In the genomic region with DNA sequence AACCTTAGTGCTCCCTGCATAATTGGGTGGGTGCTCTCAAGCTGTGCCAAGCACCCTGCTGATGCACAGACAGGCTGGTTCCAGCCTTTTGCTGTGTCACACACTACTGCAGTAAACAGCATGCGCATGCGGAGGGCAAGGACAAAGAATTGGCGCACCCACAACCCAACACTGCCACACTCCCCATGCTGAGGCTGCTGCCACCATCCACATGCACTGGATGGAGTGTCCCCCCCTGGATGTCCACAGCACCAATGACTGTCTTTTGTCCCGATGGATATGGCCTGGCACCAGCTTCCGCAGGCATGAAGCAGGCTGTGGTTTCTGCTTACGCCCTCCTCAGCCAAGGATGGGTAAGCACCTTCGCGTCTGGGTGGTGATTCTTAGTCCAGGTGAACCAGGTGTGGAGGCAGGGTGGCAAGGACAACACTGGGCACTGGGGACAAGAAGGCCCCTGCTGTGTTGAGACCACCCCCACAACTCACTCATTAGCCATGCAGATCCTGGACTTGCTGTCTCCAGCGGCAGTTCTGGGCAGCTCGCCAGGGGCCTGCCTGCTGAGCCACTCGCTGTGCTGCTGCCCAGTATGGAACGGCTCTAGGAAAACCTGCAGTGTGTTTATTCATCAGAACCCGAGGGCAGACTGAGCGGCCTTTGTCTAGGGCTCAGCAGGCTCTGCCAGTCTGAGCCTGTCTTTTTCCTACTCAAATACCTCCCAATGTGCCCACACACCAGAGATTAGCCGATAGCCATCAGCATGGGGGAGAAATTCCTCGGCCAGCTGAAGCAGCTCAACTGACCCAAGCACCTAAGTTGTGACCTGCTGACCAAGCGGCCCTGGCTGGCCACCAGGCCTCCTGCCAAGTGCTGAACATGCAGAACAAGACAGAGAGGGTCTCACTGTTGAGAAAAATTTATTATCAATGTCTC, we compare ENCODE assay signal across 8 cellular contexts. TPM values are rescaled to one million over a fixed set of nuclear protein-coding genes. Genes with fewer than 3 reads are reported as not detected.
DNase-seq lines count a peak whose midpoint lies in the region; TF ChIP-seq lines count a peak whose summit lies in the region.

No MANE protein-coding gene starts in this region.

- no peaks in the 10 kb centered on the region for H3K9me3 ChIP-seq in esophagus muscularis mucosa
- no peaks in the 10 kb centered on the region for H3K9me3 ChIP-seq in neuronal stem cell (replicated peaks in 1 of 2; ENCODE audit: control insufficient read depth in 2 of 2, insufficient read depth in 1 of 2, low read depth in 1 of 2, low read length in 2 of 2)
- H3K9me3 ChIP-seq in uterus: no peaks in the 10 kb centered on the region

- DNase-seq in DMS153 treated with DMSO at 0.1 percent for 48 hours (lab: John Stamatoyannopoulos, UW; ENCODE audit: unreplicated experiment): peak; percentile 85
- DNase-seq in NCI-H774 (lab: John Stamatoyannopoulos, UW): peak; percentile 84
- DNase-seq in esophagus muscularis mucosa (ENCODE audit: extremely low spot score): no peak
- no peak for DNase-seq in neuronal stem cell (ENCODE audit: low spot score)
- DNase-seq in NAMALWA (ENCODE audit: low spot score): no peak
- no peak for DNase-seq in NCI-H510A (lab: John Stamatoyannopoulos, UW)
- no peak for DNase-seq in T-helper 2 cell
- no peak for DNase-seq in uterus

- H3K79me1 ChIP-seq in neuronal stem cell (ENCODE audit: low read depth, low read length): peaks cover 1% of the 10 kb centered on the region

- no peak overlapping the region for H4K91ac ChIP-seq in neuronal stem cell (ENCODE audit: low read depth, low read length, poor library complexity)

- H3K36me3 ChIP-seq in esophagus muscularis mucosa (peaks cover 24 to 60% (median 50%) of the 10 kb centered on the region in 4 donors), neuronal stem cell (replicated peaks in 1 of 2; ENCODE audit: control insufficient read depth in 2 of 2, insufficient read depth in 2 of 2, low read length in 2 of 2) (peaks cover 30 to 56% of the 10 kb centered on the region in 2 donors), uterus (no peaks in the 10 kb centered on the region)

- peak overlapping the region; percentile 74 to 79 (median 76) for H3K27ac ChIP-seq in esophagus muscularis mucosa (replicated peaks in 1 of 4)
- no peak overlapping the region for H3K27ac ChIP-seq in neuronal stem cell (replicated peaks; ENCODE audit: low read length)
- H3K27ac ChIP-seq in uterus: no peak overlapping the region

- TF ChIP-seq CTCF in esophagus muscularis mucosa (IDR thresholded peaks at IDR 0.05): no peak
- TF ChIP-seq CTCF in uterus (IDR thresholded peaks at IDR 0.05): no peak

- peaks cover 22 to 28% (median 26%) of the 10 kb centered on the region in 4 donors for H3K4me1 ChIP-seq in esophagus muscularis mucosa
- peaks cover 0 to 11% of the 10 kb centered on the region in 2 donors for H3K4me1 ChIP-seq in neuronal stem cell (ENCODE audit: control insufficient read depth in 2 of 2, insufficient read depth in 1 of 2, low read depth in 1 of 2, low read length in 2 of 2)
- H3K4me1 ChIP-seq in uterus: no peaks in the 10 kb centered on the region

- no peak overlapping the region for H2BK120ac ChIP-seq in neuronal stem cell (ENCODE audit: low read depth, low read length)

- H2BK12ac ChIP-seq in neuronal stem cell (ENCODE audit: low read length): no peak overlapping the region

- no peak overlapping the region for H4K8ac ChIP-seq in neuronal stem cell (ENCODE audit: low read depth, low read length)

- 57% methylated on average over 14 of the region's 17 CpGs for WGBS in esophagus muscularis mucosa
- no CpG with 5 or more reads among the region's 17 CpGs for WGBS in neuronal stem cell (ENCODE audit: extremely low coverage in 2 of 2, insufficient read length in 2 of 2, insufficient replicate concordance in 1 of 2), 2 donors

- intact Hi-C loops in esophagus muscularis mucosa (cut with DNase I): no loop called here
- intact Hi-C loops in uterus (cut with DNase I; ENCODE audit: low total_unique reads): no loop called here

- no peak overlapping the region for H3K18ac ChIP-seq in neuronal stem cell (ENCODE audit: low read length)

- H3K4me3 ChIP-seq in esophagus muscularis mucosa (no peak overlapping the region), neuronal stem cell (ENCODE audit: low read length in 2 of 2) (peak overlapping the region in 1 of 2 donors; percentile 12), uterus (no peak overlapping the region)

- H2BK15ac ChIP-seq in neuronal stem cell (ENCODE audit: low read length): no peak overlapping the region

- H3K23ac ChIP-seq in neuronal stem cell (ENCODE audit: low read depth, low read length, poor library complexity): no peak overlapping the region

- H3K27me3 ChIP-seq in esophagus muscularis mucosa (no peaks in the 10 kb centered on the region), neuronal stem cell (ENCODE audit: control insufficient read depth in 3 of 3, insufficient read depth in 3 of 3, low read depth in 1 of 3, low read length in 3 of 3) (no peaks in the 10 kb centered on the region), uterus (no peaks in the 10 kb centered on the region)

- H2BK5ac ChIP-seq in neuronal stem cell (ENCODE audit: low read length): no peak overlapping the region

- TF ChIP-seq POLR2A in esophagus muscularis mucosa (IDR thresholded peaks at IDR 0.05; ENCODE audit: low read depth) (no peak), uterus (IDR thresholded peaks at IDR 0.05) (no peak)

- H2AFZ ChIP-seq in neuronal stem cell (ENCODE audit: low read length): no peak overlapping the region

- H3K4ac ChIP-seq in neuronal stem cell (ENCODE audit: low read length): no peak overlapping the region

- TF ChIP-seq EP300 in esophagus muscularis mucosa (IDR thresholded peaks at IDR 0.05): no peak

- H3K9ac ChIP-seq in neuronal stem cell (ENCODE audit: low read depth, low read length, poor library complexity): no peak overlapping the region

- H3K4me2 ChIP-seq in neuronal stem cell (ENCODE audit: insufficient read depth, low read length, poor library complexity, severe bottlenecking): no peak overlapping the region

- no peak overlapping the region for H2AK5ac ChIP-seq in neuronal stem cell (ENCODE audit: low read depth, low read length)

- H3K14ac ChIP-seq in neuronal stem cell (ENCODE audit: low read length): peak overlapping the region; percentile 10

RNA-seq across cellular contexts. Expression of a gene that starts 8.2 kb away (rescaled TPM):
- total RNA-seq in esophagus muscularis mucosa (100 to 1,000 TPM in 3 of 4 donors, 10 to 100 TPM in 1; 90.0 to 148 (median 125) TPM), uterus (100 to 1,000 TPM in 3 of 4 donors, 10 to 100 TPM in 1; 96.1 to 183 (median 129) TPM)
- polyA plus RNA-seq in neuronal stem cell (2013, experiment 1 of 2): 113 TPM
- 107 TPM for polyA plus RNA-seq in neuronal stem cell (2013, experiment 2 of 2)

RNA-seq across cellular contexts. Expression of a gene that starts 56.9 kb away (rescaled TPM):
- total RNA-seq in esophagus muscularis mucosa (10 to 100 TPM; 30.3 to 35.6 (median 34.9) TPM), uterus (10 to 100 TPM; 13.2 to 39.5 (median 27.4) TPM)
- 21.3 TPM for polyA plus RNA-seq in neuronal stem cell (2013, experiment 1 of 2)
- 20.1 TPM for polyA plus RNA-seq in neuronal stem cell (2013, experiment 2 of 2)

Comparison
In these comparisons a context has a peak if more than half of its experiments do, and no peak if none do; other contexts are left out.
1. DNase-seq: peak in DMS153 treated with DMSO at 0.1 percent for 48 hours (single experiment) and NCI-H774 (single experiment); none in esophagus muscularis mucosa (single experiment), neuronal stem cell (single experiment), NAMALWA (single experiment), NCI-H510A (single experiment), T-helper 2 cell (0 of 5) and uterus (0 of 2).
2. H3K27ac ChIP-seq: peak in esophagus muscularis mucosa (4 of 4); none in neuronal stem cell (single experiment) and uterus (0 of 2).